ENCODE assay signal across 1 cellular context in genomic region chr16:57185446-57185944, GRCh38.
TF ChIP-seq lines count a peak whose summit lies in the region.

No MANE protein-coding gene starts in this region.

TF ChIP-seq in HepG2, 621 proteins besides CTCF, POLR2A, EP300 and RAD21 (continued from another document and continues in another):
- TF ChIP-seq ZNF564 (CRISPR knock-in tag; IDR thresholded peaks at IDR 0.05) (no peak), GFI1 (CRISPR knock-in tag; IDR thresholded peaks at IDR 0.05; ENCODE audit: borderline replicate concordance) (no peak), ZNF333 (CRISPR knock-in tag; IDR thresholded peaks at IDR 0.05; ENCODE audit: borderline replicate concordance) (peak; percentile 84; the same call in 1 of the 2 replicates), ZNF503 (CRISPR knock-in tag; IDR thresholded peaks at IDR 0.05) (peak; percentile 58; the same call in 1 of the 2 replicates), THAP8 (CRISPR knock-in tag; IDR thresholded peaks at IDR 0.05; ENCODE audit: borderline replicate concordance) (0 out of 2 replicates have a peak, but pooled peaks have one; percentile 57), PAWR (CRISPR knock-in tag; IDR thresholded peaks at IDR 0.05; ENCODE audit: borderline replicate concordance) (no peak), MLLT10 (CRISPR knock-in tag; IDR thresholded peaks at IDR 0.05) (0 out of 2 replicates have a peak, but pooled peaks have one; percentile 53), CEBPZ (IDR thresholded peaks at IDR 0.05; ENCODE audit: low read length) (no peak), PAX8 (CRISPR knock-in tag; IDR thresholded peaks at IDR 0.05; ENCODE audit: borderline replicate concordance) (no peak), ZFP82 (CRISPR knock-in tag; IDR thresholded peaks at IDR 0.05; ENCODE audit: borderline replicate concordance) (no peak), MTF1 (CRISPR knock-in tag; IDR thresholded peaks at IDR 0.05) (no peak), REL (CRISPR knock-in tag; conservative IDR thresholded peaks at IDR 0.05) (no peak), FOXJ3 (CRISPR knock-in tag; IDR thresholded peaks at IDR 0.05; ENCODE audit: borderline replicate concordance) (peak; percentile 50), SMARCE1 (IDR thresholded peaks at IDR 0.05; ENCODE audit: borderline replicate concordance) (no peak), DR1 (CRISPR knock-in tag; IDR thresholded peaks at IDR 0.05) (no peak), ZNF605 (CRISPR knock-in tag; IDR thresholded peaks at IDR 0.05) (peak; percentile 63; the same call in 1 of the 2 replicates), ZNF713 (CRISPR knock-in tag; IDR thresholded peaks at IDR 0.05) (no peak), KDM4B (CRISPR knock-in tag; IDR thresholded peaks at IDR 0.05) (0 out of 2 replicates have a peak, but pooled peaks have one; percentile 28), SP5 (CRISPR knock-in tag; IDR thresholded peaks at IDR 0.05; ENCODE audit: borderline replicate concordance, low read depth) (no peak), TRIM24 (CRISPR knock-in tag; IDR thresholded peaks at IDR 0.05) (no peak), DMAP1 (CRISPR knock-in tag; IDR thresholded peaks at IDR 0.05) (peak; percentile 44; the same call in 1 of the 2 replicates), PPARG (CRISPR knock-in tag; conservative IDR thresholded peaks at IDR 0.05) (no peak; the same call in none of the 2 replicates), JARID2 (CRISPR knock-in tag; IDR thresholded peaks at IDR 0.05; ENCODE audit: insufficient replicate concordance) (peak; percentile 60), EED (CRISPR knock-in tag; IDR thresholded peaks at IDR 0.05) (no peak), FIP1L1 (IDR thresholded peaks at IDR 0.05; ENCODE audit: borderline replicate concordance, insufficient read depth, low read depth, low read length) (no peak), RBAK (CRISPR knock-in tag; IDR thresholded peaks at IDR 0.05) (no peak), MEIS2 (CRISPR knock-in tag; IDR thresholded peaks at IDR 0.05) (no peak)
- TF ChIP-seq, protein P1, sequence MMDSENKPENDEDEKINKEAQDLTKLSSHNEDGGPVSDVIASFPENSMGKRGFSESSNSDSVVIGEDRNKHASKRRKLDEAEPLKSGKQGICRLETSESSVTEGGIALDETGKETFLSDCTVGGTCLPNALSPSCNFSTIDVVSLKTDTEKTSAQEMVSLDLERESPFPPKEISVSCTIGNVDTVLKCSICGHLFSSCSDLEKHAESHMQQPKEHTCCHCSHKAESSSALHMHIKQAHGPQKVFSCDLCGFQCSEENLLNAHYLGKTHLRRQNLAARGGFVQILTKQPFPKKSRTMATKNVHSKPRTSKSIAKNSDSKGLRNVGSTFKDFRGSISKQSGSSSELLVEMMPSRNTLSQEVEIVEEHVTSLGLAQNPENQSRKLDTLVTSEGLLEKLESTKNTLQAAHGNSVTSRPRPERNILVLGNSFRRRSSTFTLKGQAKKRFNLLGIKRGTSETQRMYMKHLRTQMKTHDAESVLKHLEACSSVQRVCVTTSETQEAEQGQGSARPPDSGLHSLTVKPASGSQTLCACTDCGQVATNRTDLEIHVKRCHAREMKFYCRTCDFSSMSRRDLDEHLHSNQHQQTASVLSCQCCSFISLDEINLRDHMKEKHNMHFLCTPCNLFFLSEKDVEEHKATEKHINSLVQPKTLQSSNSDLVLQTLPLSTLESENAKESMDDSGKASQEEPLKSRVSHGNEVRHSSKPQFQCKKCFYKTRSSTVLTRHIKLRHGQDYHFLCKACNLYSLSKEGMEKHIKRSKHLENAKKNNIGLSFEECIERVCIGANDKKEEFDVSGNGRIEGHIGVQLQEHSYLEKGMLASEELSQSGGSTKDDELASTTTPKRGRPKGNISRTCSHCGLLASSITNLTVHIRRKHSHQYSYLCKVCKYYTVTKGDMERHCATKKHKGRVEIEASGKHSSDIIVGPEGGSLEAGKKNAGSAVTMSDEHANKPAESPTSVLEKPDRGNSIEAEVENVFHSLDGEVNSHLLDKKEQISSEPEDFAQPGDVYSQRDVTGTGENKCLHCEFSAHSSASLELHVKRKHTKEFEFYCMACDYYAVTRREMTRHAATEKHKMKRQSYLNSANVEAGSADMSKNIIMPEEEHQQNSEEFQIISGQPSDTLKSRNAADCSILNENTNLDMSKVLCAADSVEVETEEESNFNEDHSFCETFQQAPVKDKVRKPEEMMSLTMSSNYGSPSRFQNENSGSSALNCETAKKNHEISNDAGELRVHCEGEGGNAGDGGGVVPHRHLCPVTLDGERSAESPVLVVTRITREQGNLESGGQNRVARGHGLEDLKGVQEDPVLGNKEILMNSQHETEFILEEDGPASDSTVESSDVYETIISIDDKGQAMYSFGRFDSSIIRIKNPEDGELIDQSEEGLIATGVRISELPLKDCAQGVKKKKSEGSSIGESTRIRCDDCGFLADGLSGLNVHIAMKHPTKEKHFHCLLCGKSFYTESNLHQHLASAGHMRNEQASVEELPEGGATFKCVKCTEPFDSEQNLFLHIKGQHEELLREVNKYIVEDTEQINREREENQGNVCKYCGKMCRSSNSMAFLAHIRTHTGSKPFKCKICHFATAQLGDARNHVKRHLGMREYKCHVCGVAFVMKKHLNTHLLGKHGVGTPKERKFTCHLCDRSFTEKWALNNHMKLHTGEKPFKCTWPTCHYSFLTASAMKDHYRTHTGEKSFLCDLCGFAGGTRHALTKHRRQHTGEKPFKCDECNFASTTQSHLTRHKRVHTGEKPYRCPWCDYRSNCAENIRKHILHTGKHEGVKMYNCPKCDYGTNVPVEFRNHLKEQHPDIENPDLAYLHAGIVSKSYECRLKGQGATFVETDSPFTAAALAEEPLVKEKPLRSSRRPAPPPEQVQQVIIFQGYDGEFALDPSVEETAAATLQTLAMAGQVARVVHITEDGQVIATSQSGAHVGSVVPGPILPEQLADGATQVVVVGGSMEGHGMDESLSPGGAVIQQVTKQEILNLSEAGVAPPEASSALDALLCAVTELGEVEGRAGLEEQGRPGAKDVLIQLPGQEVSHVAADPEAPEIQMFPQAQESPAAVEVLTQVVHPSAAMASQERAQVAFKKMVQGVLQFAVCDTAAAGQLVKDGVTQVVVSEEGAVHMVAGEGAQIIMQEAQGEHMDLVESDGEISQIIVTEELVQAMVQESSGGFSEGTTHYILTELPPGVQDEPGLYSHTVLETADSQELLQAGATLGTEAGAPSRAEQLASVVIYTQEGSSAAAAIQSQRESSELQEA (CRISPR knock-in tag; IDR thresholded peaks at IDR 0.05; ENCODE audit: not compliant biosample characterization), result no peak
- TF ChIP-seq, protein P2, sequence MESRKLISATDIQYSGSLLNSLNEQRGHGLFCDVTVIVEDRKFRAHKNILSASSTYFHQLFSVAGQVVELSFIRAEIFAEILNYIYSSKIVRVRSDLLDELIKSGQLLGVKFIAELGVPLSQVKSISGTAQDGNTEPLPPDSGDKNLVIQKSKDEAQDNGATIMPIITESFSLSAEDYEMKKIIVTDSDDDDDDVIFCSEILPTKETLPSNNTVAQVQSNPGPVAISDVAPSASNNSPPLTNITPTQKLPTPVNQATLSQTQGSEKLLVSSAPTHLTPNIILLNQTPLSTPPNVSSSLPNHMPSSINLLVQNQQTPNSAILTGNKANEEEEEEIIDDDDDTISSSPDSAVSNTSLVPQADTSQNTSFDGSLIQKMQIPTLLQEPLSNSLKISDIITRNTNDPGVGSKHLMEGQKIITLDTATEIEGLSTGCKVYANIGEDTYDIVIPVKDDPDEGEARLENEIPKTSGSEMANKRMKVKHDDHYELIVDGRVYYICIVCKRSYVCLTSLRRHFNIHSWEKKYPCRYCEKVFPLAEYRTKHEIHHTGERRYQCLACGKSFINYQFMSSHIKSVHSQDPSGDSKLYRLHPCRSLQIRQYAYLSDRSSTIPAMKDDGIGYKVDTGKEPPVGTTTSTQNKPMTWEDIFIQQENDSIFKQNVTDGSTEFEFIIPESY (CRISPR knock-in tag; IDR thresholded peaks at IDR 0.05), result no peak
- TF ChIP-seq, protein P3, sequence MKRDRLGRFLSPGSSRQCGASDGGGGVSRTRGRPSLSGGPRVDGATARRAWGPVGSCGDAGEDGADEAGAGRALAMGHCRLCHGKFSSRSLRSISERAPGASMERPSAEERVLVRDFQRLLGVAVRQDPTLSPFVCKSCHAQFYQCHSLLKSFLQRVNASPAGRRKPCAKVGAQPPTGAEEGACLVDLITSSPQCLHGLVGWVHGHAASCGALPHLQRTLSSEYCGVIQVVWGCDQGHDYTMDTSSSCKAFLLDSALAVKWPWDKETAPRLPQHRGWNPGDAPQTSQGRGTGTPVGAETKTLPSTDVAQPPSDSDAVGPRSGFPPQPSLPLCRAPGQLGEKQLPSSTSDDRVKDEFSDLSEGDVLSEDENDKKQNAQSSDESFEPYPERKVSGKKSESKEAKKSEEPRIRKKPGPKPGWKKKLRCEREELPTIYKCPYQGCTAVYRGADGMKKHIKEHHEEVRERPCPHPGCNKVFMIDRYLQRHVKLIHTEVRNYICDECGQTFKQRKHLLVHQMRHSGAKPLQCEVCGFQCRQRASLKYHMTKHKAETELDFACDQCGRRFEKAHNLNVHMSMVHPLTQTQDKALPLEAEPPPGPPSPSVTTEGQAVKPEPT (CRISPR knock-in tag; IDR thresholded peaks at IDR 0.05; ENCODE audit: low read depth), result 0 out of 2 replicates have a peak, but pooled peaks have one; percentile 27
- TF ChIP-seq, protein P4, sequence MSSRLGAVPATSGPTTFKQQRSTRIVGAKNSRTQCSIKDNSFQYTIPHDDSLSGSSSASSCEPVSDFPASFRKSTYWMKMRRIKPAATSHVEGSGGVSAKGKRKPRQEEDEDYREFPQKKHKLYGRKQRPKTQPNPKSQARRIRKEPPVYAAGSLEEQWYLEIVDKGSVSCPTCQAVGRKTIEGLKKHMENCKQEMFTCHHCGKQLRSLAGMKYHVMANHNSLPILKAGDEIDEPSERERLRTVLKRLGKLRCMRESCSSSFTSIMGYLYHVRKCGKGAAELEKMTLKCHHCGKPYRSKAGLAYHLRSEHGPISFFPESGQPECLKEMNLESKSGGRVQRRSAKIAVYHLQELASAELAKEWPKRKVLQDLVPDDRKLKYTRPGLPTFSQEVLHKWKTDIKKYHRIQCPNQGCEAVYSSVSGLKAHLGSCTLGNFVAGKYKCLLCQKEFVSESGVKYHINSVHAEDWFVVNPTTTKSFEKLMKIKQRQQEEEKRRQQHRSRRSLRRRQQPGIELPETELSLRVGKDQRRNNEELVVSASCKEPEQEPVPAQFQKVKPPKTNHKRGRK (CRISPR knock-in tag; IDR thresholded peaks at IDR 0.05), result 0 out of 2 replicates have a peak, but pooled peaks have one; percentile 75
- TF ChIP-seq, protein P5, sequence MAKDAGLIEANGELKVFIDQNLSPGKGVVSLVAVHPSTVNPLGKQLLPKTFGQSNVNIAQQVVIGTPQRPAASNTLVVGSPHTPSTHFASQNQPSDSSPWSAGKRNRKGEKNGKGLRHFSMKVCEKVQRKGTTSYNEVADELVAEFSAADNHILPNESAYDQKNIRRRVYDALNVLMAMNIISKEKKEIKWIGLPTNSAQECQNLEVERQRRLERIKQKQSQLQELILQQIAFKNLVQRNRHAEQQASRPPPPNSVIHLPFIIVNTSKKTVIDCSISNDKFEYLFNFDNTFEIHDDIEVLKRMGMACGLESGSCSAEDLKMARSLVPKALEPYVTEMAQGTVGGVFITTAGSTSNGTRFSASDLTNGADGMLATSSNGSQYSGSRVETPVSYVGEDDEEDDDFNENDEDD (CRISPR knock-in tag; IDR thresholded peaks at IDR 0.05; ENCODE audit: borderline replicate concordance), result peak; percentile 15; the same call in 1 of the 2 replicates
- TF ChIP-seq, protein P6, sequence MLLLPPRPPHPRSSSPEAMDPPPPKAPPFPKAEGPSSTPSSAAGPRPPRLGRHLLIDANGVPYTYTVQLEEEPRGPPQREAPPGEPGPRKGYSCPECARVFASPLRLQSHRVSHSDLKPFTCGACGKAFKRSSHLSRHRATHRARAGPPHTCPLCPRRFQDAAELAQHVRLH (CRISPR knock-in tag; IDR thresholded peaks at IDR 0.05; ENCODE audit: borderline replicate concordance, low read depth), result no peak; the same call in 1 of the 2 replicates
